In genomic region chr1:234610061-234610581, GRCh38 we compare ENCODE assay signal across 8 cellular contexts. TPM values are rescaled to one million over a fixed set of nuclear protein-coding genes. Genes with fewer than 3 reads are reported as not detected.
DNase-seq lines count a peak whose midpoint lies in the region; ATAC-seq and TF ChIP-seq lines count a peak whose summit lies in the region.

Gene IRF2BP2 (minus strand): TSS chr1:234610178. CDS start chr1:234609494, 684 bp downstream.

- peak in 2 of 7 experiments; percentile 15 to 21 for TF ChIP-seq CTCF in body of pancreas (IDR thresholded peaks at IDR 0.05)

- H3K4me1 ChIP-seq in body of pancreas: peaks cover 40% of the 10 kb centered on the region
- peaks cover 17% of the 10 kb centered on the region for H3K4me1 ChIP-seq in iPS-15b (ENCODE audit: control insufficient read depth, insufficient read depth, low read length)

- intact Hi-C loops in body of pancreas (cut with DNase I): no loop called here

- ATAC-seq in HG02571 (IDR thresholded peaks at IDR 0.05; ENCODE audit: unreplicated experiment) (peak; percentile 18), body of pancreas (peak; percentile 57), GM21619 (IDR thresholded peaks at IDR 0.05; ENCODE audit: unreplicated experiment) (no peak)

- peak within 1 kb of the TSS; percentile 50 to 61 for H3K4me3 ChIP-seq in body of pancreas
- peak within 1 kb of the TSS; percentile 74 for H3K4me3 ChIP-seq in iPS-15b (ENCODE audit: low read depth, low read length)
- peak within 1 kb of the TSS; percentile 81 for H3K4me3 ChIP-seq in skeletal muscle cell (ENCODE audit: low read depth, low read length)

- peaks cover 3 to 4% of the 10 kb centered on the region in 2 donors for H3K36me3 ChIP-seq in body of pancreas (replicated peaks in 1 of 2; ENCODE audit: insufficient read depth in 1 of 2, low read depth in 2 of 2)
- peaks cover 9% of the 10 kb centered on the region for H3K36me3 ChIP-seq in iPS-15b (ENCODE audit: control insufficient read depth, insufficient read depth, low read length)

- DNase-seq in DMS79 treated with DMSO at 0.1 percent for 48 hours (lab: John Stamatoyannopoulos, UW) (peak; percentile 76), NCI-H2081 treated with DMSO at 0.1 percent for 48 hours (lab: John Stamatoyannopoulos, UW) (peak; percentile 74), UCSD-AML1 (lab: John Stamatoyannopoulos, UW; ENCODE audit: unreplicated experiment) (peak; percentile 89), body of pancreas (peak; percentile 86 to 90 (median 88)), skeletal muscle cell (ENCODE audit: low read depth) (no peak)

- peak within 1 kb of the TSS; percentile 100 for H3K27ac ChIP-seq in body of pancreas

- peak in 2 of 3 donors; percentile 90 to 91 for TF ChIP-seq POLR2A in body of pancreas (IDR thresholded peaks at IDR 0.05)

- WGBS in body of pancreas, 2 donors: 0 to 1% methylated on average over 11 to 60 of the region's 60 CpGs

- H3K9ac ChIP-seq in iPS-15b (ENCODE audit: low read depth, low read length): peak within 1 kb of the TSS; percentile 81

- H3K9me3 ChIP-seq in body of pancreas: no peaks in the 10 kb centered on the region
- no peaks in the 10 kb centered on the region for H3K9me3 ChIP-seq in iPS-15b (ENCODE audit: control insufficient read depth, insufficient read depth, low read length)

- no peaks in the 10 kb centered on the region for H3K27me3 ChIP-seq in body of pancreas
- H3K27me3 ChIP-seq in iPS-15b (ENCODE audit: control insufficient read depth, insufficient read depth, low read length): no peaks in the 10 kb centered on the region

RNA-seq across cellular contexts. Expression of gene IRF2BP2, which starts in this region (rescaled TPM):
- 10 to 100 TPM; 82.7 to 83.3 TPM for total RNA-seq in body of pancreas
